ENCODE assay signal across 31 cellular contexts in the genomic region with DNA sequence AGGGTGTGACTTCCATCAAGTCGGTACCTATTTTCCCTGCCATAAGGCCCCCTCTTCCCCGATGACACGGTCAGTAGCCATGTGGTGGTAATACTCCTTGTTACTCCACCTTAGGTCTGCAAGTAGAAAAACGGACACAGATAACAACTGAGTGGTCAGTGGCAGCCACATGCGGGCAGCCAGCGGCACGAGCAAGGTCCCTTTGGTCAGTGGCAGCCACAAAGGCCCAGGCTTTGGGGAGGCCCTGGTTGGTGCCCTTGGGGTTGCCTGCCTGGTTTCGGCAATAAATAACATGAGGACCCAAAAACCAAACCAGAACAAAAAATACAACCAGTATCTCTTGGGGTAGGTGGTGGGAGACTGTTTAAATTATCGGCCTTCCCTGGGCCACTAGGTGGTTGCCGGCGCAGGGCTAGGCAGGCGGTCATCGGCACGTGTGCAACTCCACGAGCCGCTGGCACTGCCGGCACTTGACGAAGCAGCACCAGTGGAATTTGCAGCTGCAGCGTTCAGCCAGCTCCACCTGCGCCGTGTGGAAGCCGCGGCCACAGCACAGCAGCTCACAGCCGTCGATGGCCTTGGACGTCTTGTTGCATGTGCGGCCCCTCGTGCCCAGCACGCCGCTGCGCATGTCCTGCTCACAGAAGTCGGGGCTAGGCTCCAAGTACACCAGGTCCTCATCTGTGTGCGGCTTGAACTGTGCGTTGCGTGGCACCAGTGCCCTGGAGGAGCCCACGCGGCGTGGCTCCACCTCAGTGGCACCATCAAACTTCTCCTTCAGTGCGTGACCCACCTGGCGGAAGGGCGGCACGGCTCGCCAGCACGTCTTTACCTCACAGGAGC. TPM values are rescaled to one million over a fixed set of nuclear protein-coding genes. Genes with fewer than 3 reads are reported as not detected.
DNase-seq lines count a peak whose midpoint lies in the region; ATAC-seq, FAIRE-seq and TF ChIP-seq lines count a peak whose summit lies in the region.
"Had no signal": no experiment of that assay in that cellular context is flagged by ENCODE, and none has a peak within 500 bp of the region (broad histone marks: within the 10 kb centered on the region; RNA-seq: fewer than 3 reads in every experiment).

No MANE protein-coding gene starts in this region.

- H3K27ac ChIP-seq in left ventricle myocardium inferior (replicated peaks): no peak overlapping the region
- H3K27ac ChIP-seq in K562 (ENCODE audit: extremely low read depth, low read depth, low read length): no peak overlapping the region
- H3K27ac ChIP-seq: BLaER1 treated with 17β-estradiol and CSF1 and Interleukin-3, amounts not matched to agents 10 nM and 100 nM; cardiac muscle cell; suprapubic skin; uterus had no signal

- in situ Hi-C loops in K562 (cut with MboI): no loop called here

- peaks cover 28% of the 10 kb centered on the region; the same call in 1 of the 2 replicates for H4K20me1 ChIP-seq in K562 (replicated peaks; ENCODE audit: control insufficient read depth, insufficient read depth, low read length)

- POLR2A ChIA-PET in K562 (lab: Yijun Ruan, JAX): interaction anchor here (0.6 to 2.0 kb wide), 2 partner anchors 9 to 208 kb away, joined by 3 to 10 read pairs; no protein-coding TSS in a partner anchor

- H3K4me2 ChIP-seq in K562 (ENCODE audit: insufficient read depth, low read length): no peak overlapping the region
- H3K4me2 ChIP-seq: BLaER1 treated with 17β-estradiol and CSF1 and Interleukin-3, amounts not matched to agents 10 nM and 100 nM had no signal

- ATAC-seq in K562 (no peak), HG03469 (IDR thresholded peaks at IDR 0.05; ENCODE audit: unreplicated experiment) (no peak)
- ATAC-seq: left ventricle myocardium superior had no signal

- no peaks in the 10 kb centered on the region for H3K9me3 Mint-ChIP-seq in nephron progenitor cell
- H3K9me3 Mint-ChIP-seq: activated CD4-positive, alpha-beta memory T cell treated with anti-CD3 and anti-CD28 coated beads for 36 hours had no signal

- H3K27me3 Mint-ChIP-seq in nephron progenitor cell (ENCODE audit: low read depth, poor library complexity): peaks cover 3% of the 10 kb centered on the region
- H3K27me3 Mint-ChIP-seq: activated CD4-positive, alpha-beta memory T cell treated with anti-CD3 and anti-CD28 coated beads for 36 hours had no signal

- BruUV-seq in K562 (replicated peaks; lab: Mats Ljungman, UMichigan): no TSS peak

- H3K79me2 ChIP-seq in K562 (ENCODE audit: control insufficient read depth, insufficient read depth, low read length): no peaks in the 10 kb centered on the region

- no peak overlapping the region for H2AFZ ChIP-seq in K562 (ENCODE audit: low read depth, low read length)

- peak overlapping the region; percentile 63 for H3K27ac Mint-ChIP-seq in nephron progenitor cell

- H3K4me3 ChIP-seq in left ventricle myocardium inferior: no peak overlapping the region
- no peak overlapping the region for H3K4me3 ChIP-seq in K562
- H3K4me3 ChIP-seq: BLaER1 treated with 17β-estradiol and CSF1 and Interleukin-3, amounts not matched to agents 10 nM and 100 nM; cardiac muscle cell; GM12878; mucosa of descending colon; skin epidermis; suprapubic skin; uterus had no signal

- no peak for TF ChIP-seq RAD21 in K562 (CRISPR knock-in tag; conservative IDR thresholded peaks at IDR 0.05 in 1 of 2, IDR thresholded peaks at IDR 0.05 in 1 of 2)

- no peaks in the 10 kb centered on the region for H3K36me3 Mint-ChIP-seq in nephron progenitor cell (ENCODE audit: low read depth)

- CTCF ChIA-PET in K562 (lab: Yijun Ruan, JAX; ENCODE audit: low intra/inter-chr PET ratio): no interaction called here

- peak overlapping the region in 1 of 2 experiments; percentile 35; a peak in 2 of 4 replicates for H3K9ac ChIP-seq in K562 (ENCODE audit: insufficient read depth in 1 of 2, low read depth in 2 of 2, low read length in 2 of 2)
- H3K9ac ChIP-seq: BLaER1 treated with 17β-estradiol and CSF1 and Interleukin-3, amounts not matched to agents 10 nM and 100 nM had no signal

- H3K4me1 ChIP-seq in left ventricle myocardium inferior (peaks cover 34% of the 10 kb centered on the region), K562 (replicated peaks in 1 of 2; ENCODE audit: control insufficient read depth in 2 of 2, insufficient read depth in 2 of 2, low read length in 2 of 2) (peaks cover 14 to 52% of the 10 kb centered on the region in 2 experiments)

- H3K9me3 ChIP-seq in left ventricle myocardium inferior (replicated peaks) (no peaks in the 10 kb centered on the region), K562 (replicated peaks; ENCODE audit: control insufficient read depth, insufficient read depth, low read depth, low read length) (no peaks in the 10 kb centered on the region)
- H3K9me3 ChIP-seq: BLaER1 treated with 17β-estradiol and CSF1 and Interleukin-3, amounts not matched to agents 10 nM and 100 nM; Caco-2; mucosa of descending colon; suprapubic skin; uterus had no signal

- H3K27me3 ChIP-seq in left ventricle myocardium inferior (ENCODE audit: low read depth) (no peaks in the 10 kb centered on the region), K562 (ENCODE audit: control insufficient read depth in 2 of 2, insufficient read depth in 2 of 2, low read length in 2 of 2) (no peaks in the 10 kb centered on the region)
- H3K27me3 ChIP-seq: BLaER1 treated with 17β-estradiol and CSF1 and Interleukin-3, amounts not matched to agents 10 nM and 100 nM; cardiac muscle cell; suprapubic skin; uterus had no signal

- peaks cover 4% of the 10 kb centered on the region for H3K9me1 ChIP-seq in K562 (ENCODE audit: control insufficient read depth, insufficient read depth, low read length)

- FAIRE-seq in K562 (lab: Jason Lieb, UNC): no peak
- FAIRE-seq: endometrium had no signal

- no peak for TF ChIP-seq EP300 in K562 (IDR thresholded peaks at IDR 0.05; ENCODE audit: low read length)

- H3K4me1 Mint-ChIP-seq in nephron progenitor cell: peaks cover 41% of the 10 kb centered on the region

- WGBS in K562 (ENCODE audit: insufficient coverage, low coverage, missing lambda C conversion rate): 91% methylated on average over 41 of the region's 44 CpGs

- intact Hi-C loops in cardiac septum (cut with DNase I) (loop anchor here (10.0 kb wide), 1 partner anchor 525 kb away; the partner anchor contains the start of gene C1QC), left ventricle myocardium inferior (cut with micrococcal nuclease) (no loop called here), K562 (cut with micrococcal nuclease) (no loop called here)

- no peak for TF ChIP-seq POLR2A in K562 (conservative IDR thresholded peaks at IDR 0.05)

- H3K36me3 ChIP-seq in left ventricle myocardium inferior: peaks cover 12% of the 10 kb centered on the region
- H3K36me3 ChIP-seq in K562 (ENCODE audit: control insufficient read depth, insufficient read depth, low read length): peaks cover 8% of the 10 kb centered on the region; the same call in 1 of the 3 replicates
- H3K36me3 ChIP-seq: cardiac muscle cell, uterus had no signal

- TF ChIP-seq CTCF in left ventricle myocardium inferior (IDR thresholded peaks at IDR 0.05; ENCODE audit: borderline replicate concordance): no peak
- no peak for TF ChIP-seq CTCF in K562 (IDR thresholded peaks at IDR 0.05 in 2 of 3, conservative IDR thresholded peaks at IDR 0.05 in 1 of 3; ENCODE audit: insufficient read depth in 2 of 3, low read depth in 1 of 3, low read length in 3 of 3)
- no peak for TF ChIP-seq CTCF in nephron progenitor cell (IDR thresholded peaks at IDR 0.05)

- peak; percentile 63 for DNase-seq in cardiac septum (ENCODE audit: low spot score)
- no peak for DNase-seq in left ventricle myocardium inferior
- DNase-seq in K562 (ENCODE audit: extremely low read depth in 1 of 4, low spot score in 3 of 4): no peak
- DNase-seq in nephron progenitor cell: no peak
- DNase-seq in ureter (ENCODE audit: low spot score): peak; percentile 40
- no peak for DNase-seq in H4 (ENCODE audit: low spot score)
- DNase-seq in KG1 (lab: John Stamatoyannopoulos, UW): no peak
- DNase-seq: ACHN; activated naive CD4-positive, alpha-beta T cell; activated T-cell treated with anti-CD3 and anti-CD28 coated beads for 4 hours; amygdala; dermis blood vessel endothelial cell; hypothalamus; left ventricle myocardium superior; NCI-H1105 treated with DMSO at 0.1 percent for 48 hours; NCI-H2029; NCI-H526 treated with DMSO at 0.1 percent for 48 hours; nucleus accumbens; stimulated activated CD4-positive, alpha-beta T cell treated with anti-CD3 and anti-CD28 coated beads, Interleukin-2, amount 100 ng/mL, for 24 hours had no signal

- no peak overlapping the region for H3K4me3 Mint-ChIP-seq in nephron progenitor cell
- H3K4me3 Mint-ChIP-seq: activated CD4-positive, alpha-beta memory T cell treated with anti-CD3 and anti-CD28 coated beads for 36 hours had no signal

TF ChIP-seq in K562, 482 proteins besides CTCF, POLR2A, EP300 and RAD21 (continues in another document):
- TF ChIP-seq NR3C1 (CRISPR knock-in tag; IDR thresholded peaks at IDR 0.05) (no peak), RBM22 (IDR thresholded peaks at IDR 0.05; ENCODE audit: low read depth, low read length, poor library complexity, severe bottlenecking) (peak; percentile 69)

RNA-seq across cellular contexts. Expression of gene WNT4, which starts 23.1 kb away (rescaled TPM):
- total RNA-seq in cardiac septum (0.38 TPM), left ventricle myocardium inferior (not detected), K562 (2014; rRNA removed) (not detected in 2 replicates), K562 (2014; rRNA removed; fragmentation: Illumina TruSeq; extraction: Trizol) (not detected in 2 replicates), K562 (2015; rRNA removed; fragmentation: Illumina TruSeq; extraction: Trizol) (not detected in 2 replicates), K562 (2021) (0.04 TPM in 1 of 2 replicates, not detected in the other), ureter (3.7 TPM)
- total RNA-seq in K562 (2011; cell fraction: chromatin; rRNA removed; ENCODE audit: low replicate concordance): not detected in 2 replicates
- not detected in 2 replicates for total RNA-seq in K562 (2011; cell fraction: nucleolus; rRNA removed)
- total RNA-seq in K562 (2011; cell fraction: nucleoplasm; rRNA removed): not detected in 2 replicates
- polyA plus RNA-seq in K562 (2011; rRNA removed) (not detected in 2 replicates), K562 (2014; fragmentation: Illumina TruSeq; extraction: Trizol) (not detected in 2 replicates), K562 (2014; fragmentation: Nextera tagmentation; extraction: Ambion mirVana) (under 1 TPM in 1 of 2 experiments, not detected in 1; 0.01 TPM), K562 (2014; rRNA removed) (not detected in 2 replicates)
- polyA plus RNA-seq in K562 (2011; cell fraction: cytosol; rRNA removed): 0.01 and 0.03 TPM in 2 replicates
- not detected in 2 replicates for polyA plus RNA-seq in K562 (2011; cell fraction: nucleus; rRNA removed)
- 0.05 and 0.07 TPM in 2 replicates for polyA plus RNA-seq in K562 (2012)
- not detected in 2 replicates for polyA minus RNA-seq in K562 (2011; rRNA and poly(A)+ RNA removed)
- polyA minus RNA-seq in K562 (2011; cell fraction: cytosol; rRNA and poly(A)+ RNA removed): not detected in 2 replicates
- polyA minus RNA-seq in K562 (2011; cell fraction: nucleus; rRNA and poly(A)+ RNA removed): not detected in 2 replicates
- 0.04 TPM in 1 of 2 replicates, not detected in the other for total RNA-seq in H4 (2014; rRNA removed; shearing (Covaris generic))
- total RNA-seq: activated CD4-positive, alpha-beta memory T cell treated with anti-CD3 and anti-CD28 coated beads for 36 hours; cardiac muscle cell; GM12878 had no signal
- polyA plus RNA-seq: cardiac muscle cell, fibroblast of lung had no signal

Comparison
In these comparisons a context has a peak if more than half of its experiments do, and no peak if none do; other contexts are left out.
1. DNase-seq: peak in cardiac septum (single experiment) and ureter (single experiment); none in left ventricle myocardium inferior (single experiment), K562 (0 of 4), nephron progenitor cell (single experiment), H4 (single experiment) and KG1 (single experiment).